Comparison of ENCODE assay signal across 2 cellular contexts in genomic region chr10:28249512-28249911, GRCh38.
TF ChIP-seq lines count a peak whose summit lies in the region.

No MANE protein-coding gene starts in this region.

TF ChIP-seq in HCT116, 20 proteins besides CTCF, POLR2A, EP300 and RAD21 (continued from another document):
- TF ChIP-seq SP1 (IDR thresholded peaks at IDR 0.05; ENCODE audit: low read depth) = no peak
- TF ChIP-seq REST (IDR thresholded peaks at IDR 0.05; ENCODE audit: low read depth) = no peak
- TF ChIP-seq JUND (IDR thresholded peaks at IDR 0.05) = no peak
- no peak for TF ChIP-seq MAX (IDR thresholded peaks at IDR 0.05)

TF ChIP-seq in WTC11, 78 proteins besides CTCF, POLR2A, EP300 and RAD21 (continued from another document):
- TF ChIP-seq PRDM15 (CRISPR knock-in tag; IDR thresholded peaks at IDR 0.05) (no peak), NR1H2 (CRISPR knock-in tag; IDR thresholded peaks at IDR 0.05) (no peak), E2F1 (CRISPR knock-in tag; IDR thresholded peaks at IDR 0.05) (no peak), ESRRA (CRISPR knock-in tag; IDR thresholded peaks at IDR 0.05; ENCODE audit: borderline replicate concordance) (no peak), ZNF121 (CRISPR knock-in tag; IDR thresholded peaks at IDR 0.05) (no peak), ZNF416 (CRISPR knock-in tag; IDR thresholded peaks at IDR 0.05) (no peak), FOXK1 (CRISPR knock-in tag; IDR thresholded peaks at IDR 0.05) (no peak), NFATC4 (CRISPR knock-in tag; IDR thresholded peaks at IDR 0.05) (no peak), HMGA2 (CRISPR knock-in tag; IDR thresholded peaks at IDR 0.05) (no peak), GABPB1 (CRISPR knock-in tag; IDR thresholded peaks at IDR 0.05) (no peak)
